ENCODE assay signal across 18 cellular contexts in the genomic region with DNA sequence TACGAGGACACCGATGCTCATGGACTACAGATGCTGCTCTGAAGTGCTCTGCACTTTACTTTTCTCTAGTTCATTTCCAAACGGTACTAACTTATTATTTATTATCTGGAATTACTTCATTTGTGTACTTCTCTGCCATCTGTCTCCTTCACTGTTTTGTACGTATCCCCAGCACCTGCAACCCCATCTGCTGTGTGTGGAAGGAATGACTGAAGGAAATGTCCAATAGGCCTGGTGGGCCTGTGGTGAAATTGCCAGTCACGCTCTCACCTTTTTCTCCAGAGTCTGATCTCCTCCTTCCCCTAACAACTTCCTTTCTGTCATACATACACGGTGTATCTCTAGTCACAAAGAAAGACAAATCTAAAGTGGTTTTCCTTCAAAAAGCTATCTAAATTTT. TPM values are rescaled to one million over a fixed set of nuclear protein-coding genes. Genes with fewer than 3 reads are reported as not detected.
DNase-seq lines count a peak whose midpoint lies in the region; TF ChIP-seq lines count a peak whose summit lies in the region.
"Had no signal": no experiment of that assay in that cellular context is flagged by ENCODE, and none has a peak within 500 bp of the region (broad histone marks: within the 10 kb centered on the region; RNA-seq: fewer than 3 reads in every experiment).

No MANE protein-coding gene starts in this region.

- peak overlapping the region; percentile 88; the same call in 1 of the 2 replicates for H3K27ac ChIP-seq in MM.1S (ENCODE audit: low read length)
- H3K27ac ChIP-seq in SU-DHL-6 (ENCODE audit: low read depth, low read length) = peak overlapping the region; percentile 97
- H3K27ac ChIP-seq in neutrophil = peak overlapping the region; percentile 97
- H3K27ac ChIP-seq in prostate gland = no peak overlapping the region
- H3K27ac ChIP-seq: 22Rv1, SJCRH30 had no signal

- peak; percentile 32 for DNase-seq in NCI-H1694 treated with DMSO at 0.1 percent for 48 hours (lab: John Stamatoyannopoulos, UW)
- DNase-seq in NCI-H1694 (lab: John Stamatoyannopoulos, UW) = no peak
- no peak for DNase-seq in MM.1S
- no peak for DNase-seq in prostate gland (ENCODE audit: low spot score)
- DNase-seq in Ammon's horn (ENCODE audit: low spot score) = no peak
- DNase-seq in NCI-H2029 (lab: John Stamatoyannopoulos, UW) = no peak
- DNase-seq: CD8-positive, alpha-beta memory T cell; GF-D8; GOT3; NCI-H2081; NCI-H2227 treated with DMSO at 0.1 percent for 48 hours; NCI-H526 treated with DMSO at 0.1 percent for 48 hours; NK-92 treated with Interleukin-12 subunit alpha and Interleukin-12 subunit beta, amount 100 ng/mL, for 24 hours; PC-3; SJCRH30 had no signal

- no peak overlapping the region for H2AFZ ChIP-seq in MM.1S (ENCODE audit: low read length)
- H2AFZ ChIP-seq in SU-DHL-6 (ENCODE audit: low read depth, low read length, severe bottlenecking) = no peak overlapping the region

- TF ChIP-seq POLR2A in prostate gland (IDR thresholded peaks at IDR 0.05) = no peak

- peak overlapping the region; percentile 40; the same call in 1 of the 2 replicates for H3K4me2 ChIP-seq in MM.1S (ENCODE audit: low read depth, low read length)
- peak overlapping the region; percentile 97 for H3K4me2 ChIP-seq in SU-DHL-6 (ENCODE audit: low read depth, low read length, poor library complexity, severe bottlenecking)

- H3K79me2 ChIP-seq in MM.1S (ENCODE audit: low read length) (peaks cover 32% of the 10 kb centered on the region), SU-DHL-6 (ENCODE audit: insufficient read depth, low read length) (peaks cover 60% of the 10 kb centered on the region)

- peaks cover 59% of the 10 kb centered on the region for H3K4me1 ChIP-seq in MM.1S (ENCODE audit: low read length)
- H3K4me1 ChIP-seq in neutrophil (ENCODE audit: control insufficient read depth in 1 of 2, insufficient read depth in 1 of 2, low read depth in 1 of 2, low read length in 1 of 2) = peaks cover 74 to 85% of the 10 kb centered on the region in 2 experiments
- H3K4me1 ChIP-seq in prostate gland (replicated peaks) = no peaks in the 10 kb centered on the region
- H3K4me1 ChIP-seq: SJCRH30 had no signal

- WGBS in prostate gland = 92% methylated on average over 6 of the region's 6 CpGs

- H3K9me2 ChIP-seq in MM.1S (replicated peaks; ENCODE audit: insufficient read depth, low read length) (no peaks in the 10 kb centered on the region), SU-DHL-6 (replicated peaks; ENCODE audit: insufficient read depth, low read length) (no peaks in the 10 kb centered on the region)

- no peaks in the 10 kb centered on the region for H3K36me3 ChIP-seq in MM.1S (replicated peaks; ENCODE audit: insufficient read depth, low read length)
- no peaks in the 10 kb centered on the region for H3K36me3 ChIP-seq in SU-DHL-6 (ENCODE audit: low read length)
- H3K36me3 ChIP-seq in neutrophil = peaks cover 48% of the 10 kb centered on the region
- H3K36me3 ChIP-seq in prostate gland = no peaks in the 10 kb centered on the region
- H3K36me3 ChIP-seq: SJCRH30 had no signal

- TF ChIP-seq CTCF in MM.1S (IDR thresholded peaks at IDR 0.05; ENCODE audit: low read length) = no peak
- no peak for TF ChIP-seq CTCF in SU-DHL-6 (IDR thresholded peaks at IDR 0.05; ENCODE audit: insufficient read depth, low read length, poor library complexity, severe bottlenecking)
- TF ChIP-seq CTCF in neutrophil (IDR thresholded peaks at IDR 0.05) = no peak
- TF ChIP-seq CTCF in prostate gland (IDR thresholded peaks at IDR 0.05) = no peak

- intact Hi-C loops in prostate gland (cut with DNase I) = no loop called here

- H3F3A ChIP-seq in MM.1S (ENCODE audit: insufficient read depth, low read length) (peaks cover 34% of the 10 kb centered on the region), SU-DHL-6 (ENCODE audit: insufficient read depth) (peaks cover 83% of the 10 kb centered on the region)

- H3K9me3 ChIP-seq in MM.1S (replicated peaks; ENCODE audit: insufficient read depth, low read length) (no peaks in the 10 kb centered on the region), SU-DHL-6 (ENCODE audit: insufficient read depth, low read length) (no peaks in the 10 kb centered on the region), neutrophil (no peaks in the 10 kb centered on the region), prostate gland (no peaks in the 10 kb centered on the region)
- H3K9me3 ChIP-seq: SJCRH30 had no signal

- H3K27me3 ChIP-seq in MM.1S (replicated peaks; ENCODE audit: insufficient read depth, low read length) (no peaks in the 10 kb centered on the region), SU-DHL-6 (ENCODE audit: low read length) (no peaks in the 10 kb centered on the region), neutrophil (no peaks in the 10 kb centered on the region), prostate gland (replicated peaks; ENCODE audit: insufficient read depth) (no peaks in the 10 kb centered on the region)
- H3K27me3 ChIP-seq: SJCRH30 had no signal

- H3K9ac ChIP-seq in MM.1S (ENCODE audit: low read length) (0 out of 2 replicates have a peak overlapping the region, but pooled peaks have one; percentile 18), SU-DHL-6 (ENCODE audit: low read length) (peak overlapping the region; percentile 72)

- H3K4me3 ChIP-seq in MM.1S (ENCODE audit: low read length) (no peak overlapping the region), SU-DHL-6 (ENCODE audit: insufficient read depth, low read length, poor library complexity, severe bottlenecking) (peak overlapping the region; percentile 54), neutrophil (ENCODE audit: low read depth in 1 of 2, low read length in 1 of 2) (peak overlapping the region in 1 of 2 experiments; percentile 33), prostate gland (no peak overlapping the region)
- H3K4me3 ChIP-seq: SJCRH30 had no signal

- H4K20me1 ChIP-seq in MM.1S (ENCODE audit: insufficient read depth, low read length) (no peaks in the 10 kb centered on the region), SU-DHL-6 (ENCODE audit: low read depth, low read length) (no peaks in the 10 kb centered on the region)

RNA-seq across cellular contexts. Expression of gene TMEM154, which starts 12.9 kb away (rescaled TPM):
- 1 to 10 TPM; 2.6 to 2.7 TPM for total RNA-seq in prostate gland

Comparison
In these comparisons a context has a peak if more than half of its experiments do, and no peak if none do; other contexts are left out.
1. H3K27ac ChIP-seq: peak in MM.1S (single experiment), SU-DHL-6 (single experiment) and neutrophil (single experiment); none in prostate gland (0 of 2).